ENCODE assay signal across 27 cellular contexts in genomic region chr17:35596530-35597233, GRCh38. TPM values are rescaled to one million over a fixed set of nuclear protein-coding genes. Genes with fewer than 3 reads are reported as not detected.
A peak's percentile ranks its signal among the peaks of the same experiment; 100 is the strongest.
DNase-seq lines count a peak whose midpoint lies in the region; ATAC-seq and TF ChIP-seq lines count a peak whose summit lies in the region.
"Had no signal": no experiment of that assay in that cellular context is flagged by ENCODE, and none has a peak within 500 bp of the region (broad histone marks: within the 10 kb centered on the region; RNA-seq: fewer than 3 reads in every experiment).

No MANE protein-coding gene starts in this region.

- no peak overlapping the region for H3K18ac ChIP-seq in H9 (ENCODE audit: insufficient read length, low read depth, low read length)
- no peak overlapping the region for H3K18ac ChIP-seq in mesenchymal stem cell (ENCODE audit: low read depth in 1 of 2, low read length in 2 of 2)

- H3K27ac ChIP-seq in A673 (ENCODE audit: low read depth, low read length, poor library complexity, severe bottlenecking) (no peak overlapping the region), H9 (ENCODE audit: insufficient read length, low read depth, low read length) (no peak overlapping the region), endodermal cell (ENCODE audit: low read depth, low read length) (no peak overlapping the region), mesenchymal stem cell (ENCODE audit: low read length, poor library complexity, severe bottlenecking) (no peak overlapping the region)
- H3K27ac ChIP-seq: dorsolateral prefrontal cortex, suprapubic skin had no signal

- no CpG with 5 or more reads among the region's 54 CpGs for WGBS in H9 (ENCODE audit: extremely low coverage, insufficient read length, low lambda C conversion rate)
- 89 to 95% methylated on average over 22 to 54 of the region's 54 CpGs for WGBS in endodermal cell (ENCODE audit: insufficient coverage in 1 of 2, insufficient read length in 1 of 2), 2 experiments
- 86% methylated on average over 50 of the region's 54 CpGs for WGBS in mesenchymal stem cell

- H3K56ac ChIP-seq in H9 (ENCODE audit: insufficient read length, low read depth, low read length) = no peak overlapping the region

- H3K23me2 ChIP-seq in H9 (ENCODE audit: insufficient read length, low read depth, low read length, poor library complexity, severe bottlenecking) = no peaks in the 10 kb centered on the region

- TF ChIP-seq CTCF in A673 (conservative IDR thresholded peaks at IDR 0.05; ENCODE audit: low read depth, low read length) = 0 out of 2 replicates have a peak, but pooled peaks have one; percentile 11
- TF ChIP-seq CTCF in H9 (conservative IDR thresholded peaks at IDR 0.05) = peak; percentile 90
- peak; percentile 81 for TF ChIP-seq CTCF in endodermal cell (conservative IDR thresholded peaks at IDR 0.05)
- no peak for TF ChIP-seq CTCF in BE2C (IDR thresholded peaks at IDR 0.05; ENCODE audit: low read depth, low read length)

- intact Hi-C loops in A673 (cut with micrococcal nuclease; ENCODE audit: unreplicated experiment) = no loop called here

- H3K79me1 ChIP-seq in H9 (ENCODE audit: insufficient read depth, low read depth, low read length, poor library complexity, severe bottlenecking) (no peaks in the 10 kb centered on the region), mesenchymal stem cell (replicated peaks; ENCODE audit: low read length, poor library complexity, severe bottlenecking) (peaks cover 23% of the 10 kb centered on the region)

- H4K20me1 ChIP-seq in H9 (ENCODE audit: control insufficient read depth, insufficient read depth, insufficient read length) = no peaks in the 10 kb centered on the region

- H4K5ac ChIP-seq in H9 (ENCODE audit: insufficient read length, low read depth, low read length) = no peak overlapping the region

- no peak for ATAC-seq in HG03175 (IDR thresholded peaks at IDR 0.05; ENCODE audit: unreplicated experiment)
- ATAC-seq: activated naive CD4-positive, alpha-beta T cell treated with anti-CD3 and anti-CD28 coated beads, Interleukin-2, amount 50 U/mL, for 72 hours; naive thymus-derived CD4-positive, alpha-beta T cell had no signal

- no peak overlapping the region for H2BK20ac ChIP-seq in H9 (ENCODE audit: low read depth, low read length, poor library complexity, severe bottlenecking)

- H3K9ac ChIP-seq in H9 (ENCODE audit: extremely low read depth, insufficient read length, low read length) = no peak overlapping the region
- no peak overlapping the region for H3K9ac ChIP-seq in endodermal cell (ENCODE audit: extremely low read depth, low read length, poor library complexity, severe bottlenecking)
- H3K9ac ChIP-seq in mesenchymal stem cell (ENCODE audit: low read length) = no peak overlapping the region

- H2AFZ ChIP-seq in H9 (ENCODE audit: low read length) = no peak overlapping the region
- H2AFZ ChIP-seq in mesenchymal stem cell (ENCODE audit: low read depth, low read length) = no peak overlapping the region

- H3K36me3 Mint-ChIP-seq in H9 (ENCODE audit: insufficient read depth in 1 of 3, low read depth in 3 of 3) (peaks cover 19 to 64% (median 52%) of the 10 kb centered on the region in 3 experiments; a peak in 6 of 7 replicates), endodermal cell (ENCODE audit: low read depth) (peaks cover 61% of the 10 kb centered on the region)

- H3K27me3 ChIP-seq in A673 (replicated peaks; ENCODE audit: insufficient read depth, low read depth, low read length, poor library complexity) = no peaks in the 10 kb centered on the region
- H3K27me3 ChIP-seq in H9 (ENCODE audit: insufficient read depth, low read length) = no peaks in the 10 kb centered on the region
- H3K27me3 ChIP-seq in endodermal cell (ENCODE audit: control insufficient read depth, insufficient read depth, low read length, poor library complexity, severe bottlenecking) = no peaks in the 10 kb centered on the region
- no peaks in the 10 kb centered on the region for H3K27me3 ChIP-seq in mesenchymal stem cell (ENCODE audit: control insufficient read depth in 1 of 2, insufficient read depth in 1 of 2, low read length in 2 of 2)
- no peaks in the 10 kb centered on the region for H3K27me3 ChIP-seq in BE2C
- H3K27me3 ChIP-seq: dorsolateral prefrontal cortex, suprapubic skin had no signal

- H3K4ac ChIP-seq in H9 (ENCODE audit: low read depth, low read length) (no peak overlapping the region), mesenchymal stem cell (ENCODE audit: low read depth in 1 of 2, low read length in 2 of 2) (no peak overlapping the region)

- POLR2A ChIA-PET in A673 (lab: Charles Lee; ENCODE audit: low non-redundant PET) = no interaction called here

- H2BK12ac ChIP-seq in H9 (ENCODE audit: insufficient read length, low read depth, low read length) (no peak overlapping the region), mesenchymal stem cell (ENCODE audit: low read length in 2 of 2) (no peak overlapping the region)

- H3K9me3 ChIP-seq in A673 (ENCODE audit: low read depth, low read length, poor library complexity, severe bottlenecking) (no peaks in the 10 kb centered on the region), H9 (ENCODE audit: control insufficient read depth, low read depth, low read length) (no peaks in the 10 kb centered on the region), endodermal cell (ENCODE audit: control insufficient read depth, low read length) (no peaks in the 10 kb centered on the region), mesenchymal stem cell (ENCODE audit: control insufficient read depth, low read length) (no peaks in the 10 kb centered on the region), BE2C (no peaks in the 10 kb centered on the region; the same call in 1 of the 2 replicates)
- H3K9me3 ChIP-seq: suprapubic skin had no signal

- H2BK120ac ChIP-seq in H9 (ENCODE audit: low read depth, low read length, poor library complexity, severe bottlenecking) (no peak overlapping the region), mesenchymal stem cell (ENCODE audit: low read depth, low read length) (peak overlapping the region; percentile 19)

- no peak overlapping the region for H2BK15ac ChIP-seq in H9 (ENCODE audit: low read depth, low read length)
- H2BK15ac ChIP-seq in mesenchymal stem cell (ENCODE audit: low read depth, poor library complexity, severe bottlenecking) = no peak overlapping the region

- H2AK5ac ChIP-seq in H9 (ENCODE audit: insufficient read length, low read length) (no peak overlapping the region), mesenchymal stem cell (ENCODE audit: low read length, severe bottlenecking) (no peak overlapping the region)

- DNase-seq in A673 (ENCODE audit: low spot score) (no peak), H9 (peak; percentile 93), endodermal cell (peak; percentile 95), mesenchymal stem cell (no peak), HuH-7.5 (ENCODE audit: low spot score) (no peak), BE2C (no peak)
- DNase-seq in stimulated activated CD8-positive, alpha-beta memory T cell treated with anti-CD3 and anti-CD28 coated beads, Interleukin-4, amount 100 ng/mL, for 48 hours = no peak
- DNase-seq: activated CD4-positive, alpha-beta T cell treated with anti-CD3 and anti-CD28 coated beads, Interleukin-2, amount 10 ng/mL, durations not matched to agents 7 days and 5 days; aorta; CD4-positive, alpha-beta T cell; DMS 273 treated with DMSO at 0.1 percent for 48 hours; dorsolateral prefrontal cortex; hippocampal formation; Karpas-422; naive thymus-derived CD4-positive, alpha-beta T cell; NCI-H1048; NCI-H2029; SIG-M5 had no signal

- no peaks in the 10 kb centered on the region for H3K4me1 ChIP-seq in A673 (ENCODE audit: insufficient read depth, low read length, poor library complexity, severe bottlenecking)
- no peaks in the 10 kb centered on the region for H3K4me1 ChIP-seq in H9 (ENCODE audit: insufficient read depth, low read length)
- H3K4me1 ChIP-seq in endodermal cell (ENCODE audit: control insufficient read depth, insufficient read depth, low read length) = no peaks in the 10 kb centered on the region
- H3K4me1 ChIP-seq in mesenchymal stem cell (ENCODE audit: control insufficient read depth, insufficient read depth, low read depth, low read length) = peaks cover 3% of the 10 kb centered on the region
- H3K4me1 ChIP-seq in BE2C = no peaks in the 10 kb centered on the region
- H3K4me1 ChIP-seq: suprapubic skin had no signal

- peaks cover 22% of the 10 kb centered on the region for H3K36me3 ChIP-seq in A673 (ENCODE audit: insufficient read depth, low read length, poor library complexity, severe bottlenecking)
- H3K36me3 ChIP-seq in endodermal cell (ENCODE audit: control insufficient read depth, insufficient read depth, low read length) = peaks cover 81% of the 10 kb centered on the region
- H3K36me3 ChIP-seq in mesenchymal stem cell (ENCODE audit: control insufficient read depth in 1 of 2, insufficient read depth in 2 of 2, low read depth in 1 of 2, low read length in 2 of 2) = peaks cover 28 to 74% of the 10 kb centered on the region in 2 experiments
- peaks cover 54% of the 10 kb centered on the region for H3K36me3 ChIP-seq in BE2C

- H3K9me3 Mint-ChIP-seq in H9 (no peaks in the 10 kb centered on the region), endodermal cell (no peaks in the 10 kb centered on the region)
- H3K9me3 Mint-ChIP-seq: activated CD4-positive, alpha-beta T cell treated with anti-CD3 and anti-CD28 coated beads, Interleukin-2, amount 10 ng/mL, durations not matched to agents 7 days and 5 days; activated naive CD4-positive, alpha-beta T cell treated with anti-CD3 and anti-CD28 coated beads, Interleukin-2, amount 50 U/mL, for 72 hours; CD4-positive, alpha-beta T cell; central memory CD8-positive, alpha-beta T cell; naive thymus-derived CD4-positive, alpha-beta T cell; T-helper 1 cell treated with Interleukin-12 subunit alpha and Interleukin-12 subunit beta and Interleukin-4 antibody, amounts not matched to agents 30 μg/mL and 1 μg/mL, for 36 hours had no signal

- H4K91ac ChIP-seq in H9 (ENCODE audit: insufficient read length, low read depth, low read length) (no peak overlapping the region), mesenchymal stem cell (ENCODE audit: low read length) (peak overlapping the region; percentile 15)

- H3K27ac Mint-ChIP-seq in H9 (no peak overlapping the region; a peak in 1 of 7 replicates), endodermal cell (no peak overlapping the region)
- H3K27ac Mint-ChIP-seq: activated CD4-positive, alpha-beta T cell treated with anti-CD3 and anti-CD28 coated beads, Interleukin-2, amount 10 ng/mL, durations not matched to agents 7 days and 5 days; activated naive CD4-positive, alpha-beta T cell treated with anti-CD3 and anti-CD28 coated beads, Interleukin-2, amount 50 U/mL, for 72 hours; CD4-positive, alpha-beta T cell; T-helper 1 cell treated with Interleukin-12 subunit alpha and Interleukin-12 subunit beta and Interleukin-4 antibody, amounts not matched to agents 30 μg/mL and 1 μg/mL, for 36 hours had no signal

- H3K4me3 ChIP-seq in A673 (ENCODE audit: low read depth, low read length, poor library complexity, severe bottlenecking) (no peak overlapping the region), endodermal cell (ENCODE audit: low read length) (no peak overlapping the region), mesenchymal stem cell (ENCODE audit: insufficient read depth in 1 of 2, low read depth in 1 of 2, low read length in 2 of 2) (no peak overlapping the region), BE2C (ENCODE audit: low read depth, low read length) (no peak overlapping the region)
- H3K4me3 ChIP-seq: dorsolateral prefrontal cortex, suprapubic skin had no signal

- H3K27me3 Mint-ChIP-seq in H9 (ENCODE audit: low read depth) (no peaks in the 10 kb centered on the region), endodermal cell (ENCODE audit: insufficient read depth) (no peaks in the 10 kb centered on the region)
- H3K27me3 Mint-ChIP-seq: activated CD4-positive, alpha-beta T cell treated with anti-CD3 and anti-CD28 coated beads, Interleukin-2, amount 10 ng/mL, durations not matched to agents 7 days and 5 days; CD4-positive, alpha-beta T cell; central memory CD8-positive, alpha-beta T cell; naive thymus-derived CD4-positive, alpha-beta T cell had no signal

- no peaks in the 10 kb centered on the region for H3K79me2 ChIP-seq in H9 (ENCODE audit: insufficient read depth, low read length)

- no peak overlapping the region for H3K4me3 Mint-ChIP-seq in H9
- no peak overlapping the region for H3K4me3 Mint-ChIP-seq in endodermal cell
- H3K4me3 Mint-ChIP-seq: activated CD4-positive, alpha-beta T cell treated with anti-CD3 and anti-CD28 coated beads, Interleukin-2, amount 10 ng/mL, durations not matched to agents 7 days and 5 days; CD4-positive, alpha-beta T cell; central memory CD8-positive, alpha-beta T cell; naive thymus-derived CD4-positive, alpha-beta T cell; T-helper 1 cell treated with Interleukin-12 subunit alpha and Interleukin-12 subunit beta and Interleukin-4 antibody, amounts not matched to agents 30 μg/mL and 1 μg/mL, for 36 hours had no signal

- no TSS peak for BruUV-seq in A673 (replicated peaks; lab: Mats Ljungman, UMichigan)

- H2BK5ac ChIP-seq in H9 (ENCODE audit: insufficient read length, low read length) (no peak overlapping the region), mesenchymal stem cell (ENCODE audit: low read depth, low read length, poor library complexity, severe bottlenecking) (no peak overlapping the region)

- no peak overlapping the region for H3K23ac ChIP-seq in H9 (ENCODE audit: insufficient read length, low read depth, low read length)
- no peak overlapping the region for H3K23ac ChIP-seq in mesenchymal stem cell (ENCODE audit: low read length in 2 of 2)

- H3K4me1 Mint-ChIP-seq in H9 (peaks cover 0 to 5% of the 10 kb centered on the region in 2 experiments; a peak in 1 of 4 replicates), endodermal cell (no peaks in the 10 kb centered on the region)

- H3K14ac ChIP-seq in H9 (ENCODE audit: insufficient read depth, low read length) = no peak overlapping the region
- no peak overlapping the region for H3K14ac ChIP-seq in mesenchymal stem cell (ENCODE audit: low read length in 2 of 2)

- H3T11ph ChIP-seq in H9 (ENCODE audit: low read length) = no peak overlapping the region

- H3K4me2 ChIP-seq in H9 (ENCODE audit: insufficient read depth, insufficient read length, low read length) = no peak overlapping the region
- peak overlapping the region; percentile 16 for H3K4me2 ChIP-seq in mesenchymal stem cell (ENCODE audit: low read length, poor library complexity, severe bottlenecking)

- no peak overlapping the region for H4K8ac ChIP-seq in H9 (replicated peaks; ENCODE audit: insufficient read length, low read depth, low read length)
- peak overlapping the region; percentile 77 for H4K8ac ChIP-seq in mesenchymal stem cell (ENCODE audit: low read length)

- CTCF ChIA-PET in A673 (lab: Charles Lee) = no interaction called here

RNA-seq across cellular contexts. Expression of gene AP2B1, which starts 9.6 kb away (rescaled TPM):
- total RNA-seq in A673 (2021) = 117 and 124 TPM in 2 replicates
- 208 and 217 TPM in 2 replicates for total RNA-seq in H9 (2021)
- 100 to 1,000 TPM; 255 to 258 TPM for total RNA-seq in endodermal cell
- 150 TPM for polyA plus RNA-seq in endodermal cell (2013, experiment 1 of 2)
- polyA plus RNA-seq in endodermal cell (2013, experiment 2 of 2) = 143 TPM
- 89.1 TPM for polyA plus RNA-seq in mesenchymal stem cell (2013, experiment 1 of 2)
- 88.9 TPM for polyA plus RNA-seq in mesenchymal stem cell (2013, experiment 2 of 2)
- polyA plus RNA-seq in BE2C (2012; ENCODE audit: insufficient read depth, insufficient read length, low read depth) = 121 TPM

RNA-seq across cellular contexts. Expression of gene PEX12, which starts 18.3 kb away (rescaled TPM):
- total RNA-seq in A673 (2021) (2.5 and 3.2 TPM in 2 replicates), H9 (2021) (5.4 and 5.8 TPM in 2 replicates), endodermal cell (1 to 10 TPM; 4.0 to 4.8 TPM)
- 6.7 TPM for polyA plus RNA-seq in endodermal cell (2013, experiment 1 of 2)
- polyA plus RNA-seq in endodermal cell (2013, experiment 2 of 2) = 5.6 TPM
- 3.7 TPM for polyA plus RNA-seq in mesenchymal stem cell (2013, experiment 1 of 2)
- 3.8 TPM for polyA plus RNA-seq in mesenchymal stem cell (2013, experiment 2 of 2)
- polyA plus RNA-seq in BE2C (2012; ENCODE audit: insufficient read depth, insufficient read length, low read depth) = 15.8 TPM

RNA-seq across cellular contexts. Expression of gene SLFN14, which starts 36.1 kb away (rescaled TPM):
- total RNA-seq in A673 (2021) (not detected in 2 replicates), H9 (2021) (not detected in 2 replicates), endodermal cell (not detected)
- polyA plus RNA-seq in endodermal cell (2013, experiment 1 of 2) = not detected
- polyA plus RNA-seq in endodermal cell (2013, experiment 2 of 2) = not detected
- polyA plus RNA-seq in mesenchymal stem cell (2013, experiment 1 of 2) = not detected
- not detected for polyA plus RNA-seq in mesenchymal stem cell (2013, experiment 2 of 2)
- not detected for polyA plus RNA-seq in BE2C (2012; ENCODE audit: insufficient read depth, insufficient read length, low read depth)
- total RNA-seq: activated CD4-positive, alpha-beta T cell treated with anti-CD3 and anti-CD28 coated beads, Interleukin-2, amount 10 ng/mL, durations not matched to agents 7 days and 5 days; CD4-positive, alpha-beta T cell; epithelial cell of proximal tubule; HT1080; mesenteric fat pad; naive thymus-derived CD4-positive, alpha-beta T cell; OCI-LY7; suprapubic skin had no signal
- polyA plus RNA-seq: aorta had no signal

RNA-seq across cellular contexts. Expression of gene SLFN12L, which starts 59.2 kb away (rescaled TPM):
- 1.6 and 2.7 TPM in 2 replicates for total RNA-seq in A673 (2021)
- not detected in 2 replicates for total RNA-seq in H9 (2021)
- total RNA-seq in endodermal cell = not detected
- polyA plus RNA-seq in endodermal cell (2013, experiment 1 of 2) = not detected
- not detected for polyA plus RNA-seq in endodermal cell (2013, experiment 2 of 2)
- polyA plus RNA-seq in mesenchymal stem cell (2013, experiment 1 of 2) = not detected
- polyA plus RNA-seq in mesenchymal stem cell (2013, experiment 2 of 2) = not detected
- polyA plus RNA-seq in BE2C (2012; ENCODE audit: insufficient read depth, insufficient read length, low read depth) = not detected
- total RNA-seq: epithelial cell of proximal tubule, HT1080, OCI-LY7 had no signal

Comparison
In these comparisons a context has a peak if more than half of its experiments do, and no peak if none do; other contexts are left out.
1. DNase-seq: peak in H9 (single experiment) and endodermal cell (single experiment); none in A673 (single experiment), mesenchymal stem cell (single experiment), HuH-7.5 (single experiment), BE2C (single experiment) and stimulated activated CD8-positive, alpha-beta memory T cell treated with anti-CD3 and anti-CD28 coated beads, Interleukin-4, amount 100 ng/mL, for 48 hours (single experiment).